ENCODE assay signal across 1 cellular context in the genomic region with DNA sequence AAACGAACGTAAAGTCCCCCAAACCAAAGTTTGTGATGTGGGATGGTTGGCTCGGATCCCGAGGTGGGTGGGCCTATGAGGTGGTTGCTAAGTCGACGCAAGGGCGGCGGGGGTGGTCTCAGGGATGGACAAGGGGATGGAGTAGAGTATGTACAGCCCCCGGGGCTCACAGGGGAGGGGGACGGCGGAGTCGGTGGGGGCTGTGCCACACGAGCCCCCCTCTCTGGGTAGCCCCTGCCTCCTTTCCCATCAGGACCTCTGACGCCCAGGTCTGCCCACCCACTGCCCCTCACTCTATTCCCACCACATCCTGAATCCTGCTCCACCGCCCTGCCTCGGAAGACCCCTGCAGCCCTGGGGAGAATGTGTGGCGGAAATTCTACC.
TF ChIP-seq lines count a peak whose summit lies in the region.

No MANE protein-coding gene starts in this region.

TF ChIP-seq in HepG2, 621 proteins besides CTCF, POLR2A, EP300 and RAD21:
- 0 out of 2 replicates have a peak, but pooled peaks have one; percentile 42 for TF ChIP-seq IRX3 (CRISPR knock-in tag; IDR thresholded peaks at IDR 0.05; ENCODE audit: borderline replicate concordance, low read depth)
- TF ChIP-seq PCBP1 (IDR thresholded peaks at IDR 0.05; ENCODE audit: borderline replicate concordance, low read depth, low read length) = peak; percentile 80; the same call in 1 of the 2 replicates
- TF ChIP-seq EEA1 (CRISPR knock-in tag; IDR thresholded peaks at IDR 0.05; ENCODE audit: borderline replicate concordance) = 0 out of 2 replicates have a peak, but pooled peaks have one; percentile 15
- peak; percentile 52; the same call in 1 of the 2 replicates for TF ChIP-seq ZNF274 (CRISPR knock-in tag; IDR thresholded peaks at IDR 0.05)
- TF ChIP-seq KDM5A (IDR thresholded peaks at IDR 0.05; ENCODE audit: borderline replicate concordance, low read length) = no peak
- TF ChIP-seq POLR2G (IDR thresholded peaks at IDR 0.05; ENCODE audit: low read depth, low read length) = peak; percentile 53
- TF ChIP-seq RBM22 (optimal IDR thresholded peaks at IDR 0.05; ENCODE audit: low read length) = peak; percentile 89
- no peak for TF ChIP-seq ZNF788 (CRISPR knock-in tag; IDR thresholded peaks at IDR 0.05; ENCODE audit: borderline replicate concordance)
- TF ChIP-seq MAF1 (CRISPR knock-in tag; IDR thresholded peaks at IDR 0.05; ENCODE audit: borderline replicate concordance) = no peak
- no peak for TF ChIP-seq PPARG (CRISPR knock-in tag; conservative IDR thresholded peaks at IDR 0.05)
- peak; percentile 54; the same call in 1 of the 2 replicates for TF ChIP-seq POLR2AphosphoS5 (IDR thresholded peaks at IDR 0.05; ENCODE audit: low read depth, low read length)
- TF ChIP-seq NCOA2 (CRISPR knock-in tag; IDR thresholded peaks at IDR 0.05) = peak; percentile 6; the same call in 1 of the 2 replicates
- TF ChIP-seq ARHGAP35 (CRISPR knock-in tag; IDR thresholded peaks at IDR 0.05; ENCODE audit: borderline replicate concordance) = 0 out of 2 replicates have a peak, but pooled peaks have one; percentile 20
- TF ChIP-seq HNRNPH1 (optimal IDR thresholded peaks at IDR 0.05; ENCODE audit: low read depth, low read length) = peak; percentile 70
- TF ChIP-seq ZNF326 (CRISPR knock-in tag; IDR thresholded peaks at IDR 0.05; ENCODE audit: borderline replicate concordance) = peak; percentile 92; the same call in 1 of the 2 replicates
- no peak for TF ChIP-seq RBM39 (IDR thresholded peaks at IDR 0.05; ENCODE audit: low read depth, low read length, poor library complexity, severe bottlenecking)
- TF ChIP-seq, protein P1, sequence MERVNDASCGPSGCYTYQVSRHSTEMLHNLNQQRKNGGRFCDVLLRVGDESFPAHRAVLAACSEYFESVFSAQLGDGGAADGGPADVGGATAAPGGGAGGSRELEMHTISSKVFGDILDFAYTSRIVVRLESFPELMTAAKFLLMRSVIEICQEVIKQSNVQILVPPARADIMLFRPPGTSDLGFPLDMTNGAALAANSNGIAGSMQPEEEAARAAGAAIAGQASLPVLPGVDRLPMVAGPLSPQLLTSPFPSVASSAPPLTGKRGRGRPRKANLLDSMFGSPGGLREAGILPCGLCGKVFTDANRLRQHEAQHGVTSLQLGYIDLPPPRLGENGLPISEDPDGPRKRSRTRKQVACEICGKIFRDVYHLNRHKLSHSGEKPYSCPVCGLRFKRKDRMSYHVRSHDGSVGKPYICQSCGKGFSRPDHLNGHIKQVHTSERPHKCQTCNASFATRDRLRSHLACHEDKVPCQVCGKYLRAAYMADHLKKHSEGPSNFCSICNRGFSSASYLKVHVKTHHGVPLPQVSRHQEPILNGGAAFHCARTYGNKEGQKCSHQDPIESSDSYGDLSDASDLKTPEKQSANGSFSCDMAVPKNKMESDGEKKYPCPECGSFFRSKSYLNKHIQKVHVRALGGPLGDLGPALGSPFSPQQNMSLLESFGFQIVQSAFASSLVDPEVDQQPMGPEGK (CRISPR knock-in tag; IDR thresholded peaks at IDR 0.05) = peak; percentile 29; the same call in 1 of the 2 replicates
